ENCODE assay signal across 8 cellular contexts in genomic region chr19:8208119-8208709, GRCh38. TPM values are rescaled to one million over a fixed set of nuclear protein-coding genes. Genes with fewer than 3 reads are reported as not detected.
DNase-seq lines count a peak whose midpoint lies in the region; ATAC-seq, FAIRE-seq and TF ChIP-seq lines count a peak whose summit lies in the region.

No MANE protein-coding gene starts in this region.

- intact Hi-C loops in left lung (cut with DNase I): no loop called here

- FAIRE-seq in astrocyte (lab: Jason Lieb, UNC): no peak
- no peak for FAIRE-seq in GM19239 (lab: Jason Lieb, UNC)

- H3K9me3 Mint-ChIP-seq in astrocyte (ENCODE audit: unreplicated experiment): no peaks in the 10 kb centered on the region

- no peaks in the 10 kb centered on the region for H4K20me1 ChIP-seq in SK-N-SH (ENCODE audit: insufficient read depth)
- H4K20me1 ChIP-seq in astrocyte (ENCODE audit: insufficient read depth, low read length): no peaks in the 10 kb centered on the region

- no peak for TF ChIP-seq CTCF in SK-N-SH (IDR thresholded peaks at IDR 0.05)
- TF ChIP-seq CTCF in astrocyte (IDR thresholded peaks at IDR 0.05; ENCODE audit: insufficient read depth, low read depth, low read length): no peak
- TF ChIP-seq CTCF in left lung (IDR thresholded peaks at IDR 0.05): no peak
- no peak for TF ChIP-seq CTCF in thoracic aorta (IDR thresholded peaks at IDR 0.05)

- no peaks in the 10 kb centered on the region for H3K9me2 ChIP-seq in SK-N-SH

- CTCF ChIA-PET in SK-N-SH (lab: Yijun Ruan, JAX): no interaction called here

- no peak for TF ChIP-seq RAD21 in SK-N-SH (IDR thresholded peaks at IDR 0.05; ENCODE audit: low read length)

- H3K4me2 ChIP-seq in SK-N-SH: peak overlapping the region; percentile 86
- H3K4me2 ChIP-seq in astrocyte (ENCODE audit: low read length): peak overlapping the region; percentile 76

- POLR2A ChIA-PET in SK-N-SH (lab: Yijun Ruan, JAX): interaction anchor here (0.6 kb wide), 1 partner anchor 50 kb away, joined by 3 read pairs; no protein-coding TSS in a partner anchor

- H3K4me3 ChIP-seq in SK-N-SH (ENCODE audit: low read depth in 2 of 2, low read length in 1 of 2) (peak overlapping the region; percentile 43 to 61), astrocyte (ENCODE audit: insufficient read depth, low read depth, low read length) (no peak overlapping the region), left lung (peak overlapping the region; percentile 64 to 74), thoracic aorta (peak overlapping the region; percentile 85)

- no peaks in the 10 kb centered on the region for H3K9me3 ChIP-seq in SK-N-SH
- no peaks in the 10 kb centered on the region for H3K9me3 ChIP-seq in astrocyte (ENCODE audit: insufficient read depth, low read depth, low read length)
- H3K9me3 ChIP-seq in left lung: no peaks in the 10 kb centered on the region
- no peaks in the 10 kb centered on the region for H3K9me3 ChIP-seq in thoracic aorta

- peaks cover 20% of the 10 kb centered on the region for H3K27me3 Mint-ChIP-seq in astrocyte (ENCODE audit: low read depth, unreplicated experiment)

- H3K27ac ChIP-seq in SK-N-SH (ENCODE audit: low read depth in 2 of 2, low read length in 1 of 2) (peak overlapping the region in 1 of 2 experiments; percentile 73; a peak in 1 of 4 replicates), astrocyte (ENCODE audit: low read depth, low read length) (no peak overlapping the region), left lung (peak overlapping the region; percentile 7 to 63), thoracic aorta (peak overlapping the region in 1 of 2 donors; percentile 40)

- H3K27me3 ChIP-seq in SK-N-SH (ENCODE audit: insufficient read depth) (no peaks in the 10 kb centered on the region), astrocyte (ENCODE audit: insufficient read depth, low read length) (peaks cover 4% of the 10 kb centered on the region), left lung (peaks cover 0 to 38% of the 10 kb centered on the region in 2 donors), thoracic aorta (replicated peaks; ENCODE audit: insufficient read depth) (no peaks in the 10 kb centered on the region)

- ATAC-seq in SK-N-SH treated with all-trans-retinoic acid at 6 μM for 48 hours: no peak
- no peak for ATAC-seq in left lung
- ATAC-seq in thoracic aorta (ENCODE audit: insufficient number of reproducible peaks, low FRiP score, low read depth): no peak
- ATAC-seq in HG02852 (IDR thresholded peaks at IDR 0.05; ENCODE audit: unreplicated experiment): no peak

- WGBS in SK-N-SH (ENCODE audit: low lambda C conversion rate): 76% methylated on average over 12 of the region's 26 CpGs

- H3K9ac ChIP-seq in SK-N-SH (peak overlapping the region; percentile 65), astrocyte (ENCODE audit: low read length) (no peak overlapping the region)

- peak overlapping the region; percentile 73 for H3K4me3 Mint-ChIP-seq in astrocyte (ENCODE audit: unreplicated experiment)

- H3K36me3 Mint-ChIP-seq in astrocyte (ENCODE audit: low read depth, unreplicated experiment): peaks cover 4% of the 10 kb centered on the region

- peak; percentile 62 for DNase-seq in SK-N-SH
- no peak for DNase-seq in astrocyte (ENCODE audit: low read depth)
- DNase-seq in left lung: no peak
- no peak for DNase-seq in thoracic aorta (ENCODE audit: low spot score)
- DNase-seq in OCI-M2 (lab: John Stamatoyannopoulos, UW; ENCODE audit: unreplicated experiment): no peak
- DNase-seq in GM19239 (ENCODE audit: insufficient read length, low spot score): no peak

- peak overlapping the region; percentile 66 for H3K27ac Mint-ChIP-seq in astrocyte (ENCODE audit: unreplicated experiment)

- peak overlapping the region; percentile 84; the same call in 1 of the 2 replicates for H2AFZ ChIP-seq in SK-N-SH (ENCODE audit: low read depth)
- H2AFZ ChIP-seq in astrocyte (ENCODE audit: low read depth, low read length): no peak overlapping the region

- H3K79me2 ChIP-seq in SK-N-SH (ENCODE audit: insufficient read depth) (peaks cover 6% of the 10 kb centered on the region; the same call in 1 of the 2 replicates), astrocyte (ENCODE audit: insufficient read depth, low read length) (no peaks in the 10 kb centered on the region)

- H3F3A ChIP-seq in SK-N-SH (replicated peaks; ENCODE audit: insufficient read depth): no peaks in the 10 kb centered on the region

- peaks cover 0 to 16% of the 10 kb centered on the region in 2 experiments; a peak in 2 of 4 replicates for H3K4me1 ChIP-seq in SK-N-SH (ENCODE audit: control insufficient read depth in 1 of 2, insufficient read depth in 2 of 2, low read depth in 1 of 2, low read length in 1 of 2)
- H3K4me1 ChIP-seq in astrocyte (ENCODE audit: insufficient read depth, low read length): no peaks in the 10 kb centered on the region
- H3K4me1 ChIP-seq in left lung: peaks cover 0 to 26% of the 10 kb centered on the region in 2 donors
- H3K4me1 ChIP-seq in thoracic aorta (ENCODE audit: control insufficient read depth in 1 of 2, low read depth in 2 of 2): peaks cover 4 to 21% of the 10 kb centered on the region in 2 donors

- H3K36me3 ChIP-seq in SK-N-SH (replicated peaks in 1 of 2; ENCODE audit: control insufficient read depth in 1 of 2, insufficient read depth in 2 of 2, low read length in 1 of 2) (no peaks in the 10 kb centered on the region), astrocyte (ENCODE audit: insufficient read depth, low read length) (no peaks in the 10 kb centered on the region), left lung (no peaks in the 10 kb centered on the region), thoracic aorta (no peaks in the 10 kb centered on the region)

- peaks cover 10% of the 10 kb centered on the region for H3K4me1 Mint-ChIP-seq in astrocyte (ENCODE audit: low read depth, unreplicated experiment)

- no peak for TF ChIP-seq EP300 in SK-N-SH (IDR thresholded peaks at IDR 0.05; ENCODE audit: borderline replicate concordance in 1 of 2, low read depth in 1 of 2, low read length in 1 of 2)

TF ChIP-seq in SK-N-SH, 30 proteins besides CTCF, POLR2A, EP300 and RAD21:
- no peak for TF ChIP-seq RCOR1 (IDR thresholded peaks at IDR 0.05; ENCODE audit: low read length)
- TF ChIP-seq TEAD4 (IDR thresholded peaks at IDR 0.05; ENCODE audit: borderline replicate concordance, insufficient read depth): no peak
- no peak for TF ChIP-seq RFX5 (IDR thresholded peaks at IDR 0.05; ENCODE audit: low read length)
- no peak for TF ChIP-seq NRF1 (IDR thresholded peaks at IDR 0.05; ENCODE audit: low read depth, low read length)
- no peak for TF ChIP-seq FOXM1 (IDR thresholded peaks at IDR 0.05; ENCODE audit: low read depth)

TF ChIP-seq in SK-N-SH treated with all-trans-retinoic acid at 6 μM for 48 hours, 23 proteins besides CTCF, POLR2A, EP300 and RAD21:
- TF ChIP-seq BACH2 (CRISPR knock-in tag; IDR thresholded peaks at IDR 0.05; ENCODE audit: borderline replicate concordance) (no peak), ZNF70 (CRISPR knock-in tag; IDR thresholded peaks at IDR 0.05) (no peak)
TF ChIP-seq in SK-N-SH treated with all-trans-retinoic acid at 6 μM for 48 hours: peak in this region for 0.

RNA-seq across cellular contexts. Expression of gene CERS4, which starts 1.0 kb away (rescaled TPM):
- 36.5 and 41.4 TPM in 2 replicates for polyA plus RNA-seq in SK-N-SH (2012; rRNA removed)
- polyA plus RNA-seq in SK-N-SH (2012; cell fraction: cytosol; rRNA removed): 19.7 and 28.8 TPM in 2 replicates
- polyA plus RNA-seq in SK-N-SH (2012; cell fraction: nucleus; rRNA removed): 33.0 and 44.4 TPM in 2 replicates
- 13.3 and 15.7 TPM in 2 replicates for total RNA-seq in astrocyte
- total RNA-seq in left lung: 10 to 100 TPM; 36.8 to 38.6 TPM
- total RNA-seq in thoracic aorta: 10 to 100 TPM; 21.9 to 29.7 TPM

RNA-seq across cellular contexts. Expression of gene FBN3, which starts 58.8 kb away (rescaled TPM):
- not detected in 2 replicates for polyA plus RNA-seq in SK-N-SH (2012; rRNA removed)
- not detected in 2 replicates for polyA plus RNA-seq in SK-N-SH (2012; cell fraction: cytosol; rRNA removed)
- polyA plus RNA-seq in SK-N-SH (2012; cell fraction: nucleus; rRNA removed): 0.04 and 0.20 TPM in 2 replicates
- total RNA-seq in astrocyte: 0.53 and 1.00 TPM in 2 replicates
- 1 to 10 TPM in 1 of 2 donors, under 1 TPM in 1; 0.63 to 4.8 TPM for total RNA-seq in left lung
- not detected for total RNA-seq in thoracic aorta
